Comparison of ENCODE assay signal across 13 cellular contexts in genomic region chr9:126293522-126293889, GRCh38. TPM values are rescaled to one million over a fixed set of nuclear protein-coding genes. Genes with fewer than 3 reads are reported as not detected.
DNase-seq lines count a peak whose midpoint lies in the region; ATAC-seq, FAIRE-seq and TF ChIP-seq lines count a peak whose summit lies in the region.
"Had no signal": no experiment of that assay in that cellular context is flagged by ENCODE, and none has a peak within 500 bp of the region (broad histone marks: within the 10 kb centered on the region; RNA-seq: fewer than 3 reads in every experiment).

No MANE protein-coding gene starts in this region.

- RAD21 ChIA-PET in GM12878 (lab: Charles Lee; ENCODE audit: unreplicated experiment) = interaction anchor here (1.6 kb wide), 1 partner anchor 886 kb away, joined by 5 read pairs; no protein-coding TSS in a partner anchor

- H3K23ac ChIP-seq in IMR-90 (ENCODE audit: low read depth, low read length) = no peak overlapping the region

- H4K91ac ChIP-seq in IMR-90 (ENCODE audit: insufficient read depth, low read depth, low read length) = no peak overlapping the region

- H3K18ac ChIP-seq in IMR-90 (ENCODE audit: low read depth, low read length) = no peak overlapping the region

- no peak overlapping the region for H4K5ac ChIP-seq in IMR-90 (ENCODE audit: low read depth, low read length)

- DNase-seq in activated CD8-positive, alpha-beta memory T cell treated with anti-CD3 and anti-CD28 coated beads, Interleukin-2, amount 10 ng/mL, durations not matched to agents 7 days and 5 days = peak; percentile 33
- no peak for DNase-seq in activated CD8-positive, alpha-beta memory T cell treated with anti-CD3 and anti-CD28 coated beads for 24 hours
- DNase-seq in IMR-90 (no peak), GM12878 (ENCODE audit: low read depth, low spot score) (no peak), retinal pigment epithelial cell (ENCODE audit: low read depth) (no peak), NCI-H748 (lab: John Stamatoyannopoulos, UW; ENCODE audit: unreplicated experiment) (no peak), epidermal melanocyte (ENCODE audit: insufficient read length, low spot score) (no peak)
- DNase-seq: activated gamma-delta T cell treated with Interleukin-2 at 50 U/mL for 16 hours, foreskin fibroblast, left colon had no signal

- POLR2A ChIA-PET in IMR-90 (lab: Charles Lee; ENCODE audit: unreplicated experiment) (no interaction called here), GM12878 (lab: Charles Lee) (no interaction called here)

- no peaks in the 10 kb centered on the region for H3K4me1 ChIP-seq in IMR-90 (ENCODE audit: control insufficient read depth, insufficient read depth, low read length)
- H3K4me1 ChIP-seq in GM12878 (ENCODE audit: control insufficient read depth, insufficient read depth, low read length) = no peaks in the 10 kb centered on the region

- TF ChIP-seq EP300 in GM12878 (IDR thresholded peaks at IDR 0.05; ENCODE audit: borderline replicate concordance in 1 of 2, control insufficient read depth in 1 of 2, low read depth in 2 of 2, low read length in 2 of 2) = no peak

- no peak overlapping the region for H3K27ac Mint-ChIP-seq in activated CD8-positive, alpha-beta memory T cell treated with anti-CD3 and anti-CD28 coated beads, Interleukin-2, amount 10 ng/mL, durations not matched to agents 7 days and 5 days

- H3K27ac ChIP-seq in IMR-90 (ENCODE audit: insufficient read depth, low read length) (no peak overlapping the region), GM12878 (ENCODE audit: control insufficient read depth, insufficient read depth) (no peak overlapping the region)
- H3K27ac ChIP-seq: RWPE1 had no signal

- TF ChIP-seq POLR2A in IMR-90 (IDR thresholded peaks at IDR 0.05; ENCODE audit: low read depth, low read length) = no peak
- TF ChIP-seq POLR2A in GM12878 (IDR thresholded peaks at IDR 0.05; ENCODE audit: low read depth, low read length) = no peak

- CTCF ChIA-PET in activated CD8-positive, alpha-beta memory T cell treated with anti-CD3 and anti-CD28 coated beads, Interleukin-2, amount 10 ng/mL, durations not matched to agents 7 days and 5 days (lab: Charles Lee) = interaction anchor here (0.9 to 2.2 kb wide), 4 partner anchors 9 to 886 kb away, joined by 3 to 8 read pairs (median 4); no protein-coding TSS in a partner anchor
- CTCF ChIA-PET in IMR-90 (lab: Yijun Ruan, JAX) = interaction anchor here (1.0 kb wide), 1 partner anchor 175 kb away, joined by 3 read pairs; no protein-coding TSS in a partner anchor
- CTCF ChIA-PET in GM12878 (lab: Yijun Ruan, JAX) = interaction anchor here (0.9 to 2.8 kb wide), 5 partner anchors 106 to 886 kb away, joined by 3 to 11 read pairs (median 4); no protein-coding TSS in a partner anchor

- H3K4ac ChIP-seq in IMR-90 (ENCODE audit: low read depth, low read length) = no peak overlapping the region

- TF ChIP-seq RAD21 in IMR-90 (IDR thresholded peaks at IDR 0.05; ENCODE audit: low read length) (no peak), GM12878 (IDR thresholded peaks at IDR 0.05; ENCODE audit: insufficient read depth, low read depth, low read length) (no peak)

- H2AK9ac ChIP-seq in IMR-90 (replicated peaks; ENCODE audit: low read depth, low read length, poor library complexity) = no peak overlapping the region

- H3K4me2 ChIP-seq in IMR-90 (ENCODE audit: low read depth, low read length) = no peak overlapping the region
- no peak overlapping the region for H3K4me2 ChIP-seq in GM12878 (ENCODE audit: control insufficient read depth, insufficient read depth)

- H4K20me1 ChIP-seq in IMR-90 (ENCODE audit: insufficient read depth, low read length) = no peaks in the 10 kb centered on the region
- H4K20me1 ChIP-seq in GM12878 (ENCODE audit: control insufficient read depth, insufficient read depth) = no peaks in the 10 kb centered on the region

- H3K9ac ChIP-seq in IMR-90 (ENCODE audit: low read depth, low read length) (no peak overlapping the region), GM12878 (ENCODE audit: control insufficient read depth, insufficient read depth, low read length) (no peak overlapping the region)

- H3K4me3 Mint-ChIP-seq in activated CD8-positive, alpha-beta memory T cell treated with anti-CD3 and anti-CD28 coated beads, Interleukin-2, amount 10 ng/mL, durations not matched to agents 7 days and 5 days = no peak overlapping the region
- H3K4me3 Mint-ChIP-seq: central memory CD8-positive, alpha-beta T cell had no signal

- FAIRE-seq in GM12878 (lab: Jason Lieb, UNC) = no peak

- BruUV-seq in IMR-90 (replicated peaks; lab: Mats Ljungman, UMichigan) (no TSS peak), GM12878 (replicated peaks; lab: Mats Ljungman, UMichigan) (no TSS peak)

- H3K36me3 ChIP-seq in IMR-90 (ENCODE audit: control insufficient read depth, insufficient read depth, low read length) (no peaks in the 10 kb centered on the region), GM12878 (ENCODE audit: control insufficient read depth in 2 of 2, insufficient read depth in 2 of 2, low read length in 1 of 2) (no peaks in the 10 kb centered on the region)

- no peaks in the 10 kb centered on the region for H3K9me3 Mint-ChIP-seq in activated CD8-positive, alpha-beta memory T cell treated with anti-CD3 and anti-CD28 coated beads, Interleukin-2, amount 10 ng/mL, durations not matched to agents 7 days and 5 days (ENCODE audit: low read depth)
- H3K9me3 Mint-ChIP-seq: central memory CD8-positive, alpha-beta T cell had no signal

- H3K79me1 ChIP-seq in IMR-90 (ENCODE audit: low read depth in 1 of 2, low read length in 2 of 2) = no peaks in the 10 kb centered on the region

- H3K4me1 Mint-ChIP-seq in activated CD8-positive, alpha-beta memory T cell treated with anti-CD3 and anti-CD28 coated beads, Interleukin-2, amount 10 ng/mL, durations not matched to agents 7 days and 5 days = peaks cover 7% of the 10 kb centered on the region
- H3K4me1 Mint-ChIP-seq: central memory CD8-positive, alpha-beta T cell had no signal

- H2AK5ac ChIP-seq in IMR-90 (ENCODE audit: low read depth, low read length) = no peak overlapping the region

- peaks cover 44% of the 10 kb centered on the region for H3K27me3 ChIP-seq in IMR-90 (ENCODE audit: control insufficient read depth, insufficient read depth, low read length)
- H3K27me3 ChIP-seq in GM12878 (replicated peaks in 1 of 2; ENCODE audit: control insufficient read depth in 2 of 2, insufficient read depth in 2 of 2, low read length in 1 of 2) = no peaks in the 10 kb centered on the region; a peak in 1 of 4 replicates

- peaks cover 14% of the 10 kb centered on the region for H3K27me3 Mint-ChIP-seq in activated CD8-positive, alpha-beta memory T cell treated with anti-CD3 and anti-CD28 coated beads, Interleukin-2, amount 10 ng/mL, durations not matched to agents 7 days and 5 days

- no peak overlapping the region for H2BK5ac ChIP-seq in IMR-90 (ENCODE audit: low read depth, low read length, poor library complexity, severe bottlenecking)

- H3K4me3 ChIP-seq in IMR-90 (ENCODE audit: insufficient read depth, low read depth, low read length) = no peak overlapping the region
- no peak overlapping the region for H3K4me3 ChIP-seq in GM12878
- no peak overlapping the region for H3K4me3 ChIP-seq in retinal pigment epithelial cell (ENCODE audit: low read length)

- no peak for ATAC-seq in activated CD8-positive, alpha-beta memory T cell treated with anti-CD3 and anti-CD28 coated beads, Interleukin-2, amount 10 ng/mL, durations not matched to agents 7 days and 5 days
- ATAC-seq in IMR-90 (ENCODE audit: low read depth) (no peak), GM12878 (no peak), HG02763 (IDR thresholded peaks at IDR 0.05; ENCODE audit: unreplicated experiment) (no peak)
- ATAC-seq: left colon had no signal

- H3K14ac ChIP-seq in IMR-90 (replicated peaks; ENCODE audit: low read depth, low read length) = no peak overlapping the region

- in situ Hi-C loops in IMR-90 (cut with MboI; ENCODE audit: low sequenced_read_pairs) = no loop called here
- in situ Hi-C loops in GM12878 (cut with MboI) = no loop called here

- no peaks in the 10 kb centered on the region for H3K36me3 Mint-ChIP-seq in activated CD8-positive, alpha-beta memory T cell treated with anti-CD3 and anti-CD28 coated beads, Interleukin-2, amount 10 ng/mL, durations not matched to agents 7 days and 5 days

- no peak overlapping the region for H2BK120ac ChIP-seq in IMR-90 (ENCODE audit: low read depth, low read length)

- no peaks in the 10 kb centered on the region for H3K79me2 ChIP-seq in GM12878 (ENCODE audit: control insufficient read depth, insufficient read depth, low read length)

- no peak overlapping the region for H3K56ac ChIP-seq in IMR-90 (ENCODE audit: extremely low read depth, insufficient read depth, low read length)

- H2BK20ac ChIP-seq in IMR-90 (ENCODE audit: low read depth, low read length) = no peak overlapping the region

- no peaks in the 10 kb centered on the region for H3K9me3 ChIP-seq in IMR-90 (ENCODE audit: control insufficient read depth, insufficient read depth, low read length)
- no peaks in the 10 kb centered on the region for H3K9me3 ChIP-seq in GM12878 (replicated peaks; ENCODE audit: control insufficient read depth, insufficient read depth, low read length)

- SMC1A ChIA-PET in GM12878 (lab: Charles Lee; ENCODE audit: uncharacterized antibody, unreplicated experiment) = no interaction called here

- dilution Hi-C loops in IMR-90 (cut with HindIII; ENCODE audit: low sequenced_read_pairs, unreplicated experiment) = no loop called here

- 59% methylated on average over 4 of the region's 9 CpGs; no CpG with 5 or more reads in 1 of the 2 experiments for WGBS in IMR-90 (ENCODE audit: extremely low coverage in 2 of 2, insufficient read length in 1 of 2), 2 experiments
- 31% methylated on average over 9 of the region's 9 CpGs for WGBS in GM12878 (ENCODE audit: insufficient coverage, insufficient replicate concordance, low lambda C conversion rate, missing lambda C conversion rate)

- H4K8ac ChIP-seq in IMR-90 (ENCODE audit: low read depth in 2 of 2, low read length in 2 of 2) = no peak overlapping the region

- H2BK15ac ChIP-seq in IMR-90 (ENCODE audit: low read depth, low read length) = no peak overlapping the region

- TF ChIP-seq CTCF in IMR-90 (conservative IDR thresholded peaks at IDR 0.05; ENCODE audit: low read depth, low read length) (0 out of 2 replicates have a peak, but pooled peaks have one; percentile 3), GM12878 (IDR thresholded peaks at IDR 0.05 in 2 of 3, conservative IDR thresholded peaks at IDR 0.05 in 1 of 3; ENCODE audit: control insufficient read depth in 2 of 3, extremely low read depth in 1 of 3, insufficient read depth in 1 of 3, low read depth in 3 of 3, low read length in 3 of 3) (peak in 2 of 3 experiments; percentile 5 to 28; a peak in 2 of 6 replicates), retinal pigment epithelial cell (conservative IDR thresholded peaks at IDR 0.05; ENCODE audit: low read depth, low read length) (peak; percentile 51)

- H2AFZ ChIP-seq in IMR-90 (replicated peaks; ENCODE audit: low read length, poor library complexity) (no peak overlapping the region), GM12878 (ENCODE audit: control insufficient read depth, low read depth, low read length) (no peak overlapping the region)

- H3K9me1 ChIP-seq in IMR-90 (ENCODE audit: insufficient read depth, low read length) = 0 out of 2 replicates have a peak, but pooled peaks cover 2% of the 10 kb centered on the region

- intact Hi-C loops in IMR-90 (cut with micrococcal nuclease) (no loop called here), GM12878 (cut with micrococcal nuclease; ENCODE audit: unreplicated experiment) (no loop called here)

RNA-seq across cellular contexts. Expression of gene MVB12B, which starts 33.1 kb away (rescaled TPM):
- 10 to 100 TPM; 39.2 to 57.0 TPM for total RNA-seq in activated CD8-positive, alpha-beta memory T cell treated with anti-CD3 and anti-CD28 coated beads, Interleukin-2, amount 10 ng/mL, durations not matched to agents 7 days and 5 days
- total RNA-seq in IMR-90 (2012; rRNA removed) (1.7 and 2.0 TPM in 2 replicates), GM12878 (2014; rRNA removed) (not detected in 2 replicates), GM12878 (2014; rRNA removed; fragmentation: Illumina TruSeq; extraction: Trizol) (not detected in 2 replicates), GM12878 (2021) (0.08 and 0.29 TPM in 2 replicates)
- polyA plus RNA-seq in IMR-90 (2012; rRNA removed) (4.0 and 4.4 TPM in 2 replicates), GM12878 (2011; rRNA removed) (not detected in 2 replicates), GM12878 (2014; fragmentation: Illumina TruSeq; extraction: Trizol) (not detected in 2 replicates), GM12878 (2014; fragmentation: Nextera tagmentation; extraction: Ambion mirVana) (not detected), GM12878 (2014; rRNA removed) (not detected in 2 replicates), GM12878 (2016; fragmentation: Nextera tagmentation; extraction: Ambion mirVana) (not detected)
- polyA plus RNA-seq in IMR-90 (2012; cell fraction: cytosol; rRNA removed) = 3.7 and 4.9 TPM in 2 replicates
- polyA plus RNA-seq in IMR-90 (2012; cell fraction: nucleus; rRNA removed; ENCODE audit: low replicate concordance) = 5.3 and 7.1 TPM in 2 replicates
- total RNA-seq in GM12878 (2013; cell fraction: nucleolus; rRNA removed) = not detected in 2 replicates
- not detected for polyA plus RNA-seq in GM12878 (2011; ENCODE audit: low read depth)
- polyA plus RNA-seq in GM12878 (2011; cell fraction: cytosol; rRNA removed) = not detected in 2 replicates
- not detected in 2 replicates for polyA plus RNA-seq in GM12878 (2011; cell fraction: nucleus; rRNA removed)
- not detected in 2 replicates for polyA plus RNA-seq in GM12878 (2012)
- polyA minus RNA-seq in GM12878 (2011; rRNA and poly(A)+ RNA removed) = not detected in 2 replicates
- not detected in 2 replicates for polyA minus RNA-seq in GM12878 (2011; cell fraction: cytosol; rRNA and poly(A)+ RNA removed)
- polyA minus RNA-seq in GM12878 (2011; cell fraction: nucleus; rRNA and poly(A)+ RNA removed) = not detected in 2 replicates

Comparison
In these comparisons a context has a peak if more than half of its experiments do, and no peak if none do; other contexts are left out.
1. RNA of gene MVB12B, which starts 33.1 kb away (total RNA-seq): 39.2 to 57.0 TPM in activated CD8-positive, alpha-beta memory T cell treated with anti-CD3 and anti-CD28 coated beads, Interleukin-2, amount 10 ng/mL, durations not matched to agents 7 days and 5 days; 1.7 to 2.0 TPM in IMR-90 and 0.08 to 0.29 TPM in GM12878; every median in the first group is over 10 times any median in the second.
2. Peak in every context shown above with its lines, with median percentiles within 50 percentile points of each other: CTCF ChIP-seq.